Comparison of ENCODE assay signal across 8 cellular contexts in the genomic region with DNA sequence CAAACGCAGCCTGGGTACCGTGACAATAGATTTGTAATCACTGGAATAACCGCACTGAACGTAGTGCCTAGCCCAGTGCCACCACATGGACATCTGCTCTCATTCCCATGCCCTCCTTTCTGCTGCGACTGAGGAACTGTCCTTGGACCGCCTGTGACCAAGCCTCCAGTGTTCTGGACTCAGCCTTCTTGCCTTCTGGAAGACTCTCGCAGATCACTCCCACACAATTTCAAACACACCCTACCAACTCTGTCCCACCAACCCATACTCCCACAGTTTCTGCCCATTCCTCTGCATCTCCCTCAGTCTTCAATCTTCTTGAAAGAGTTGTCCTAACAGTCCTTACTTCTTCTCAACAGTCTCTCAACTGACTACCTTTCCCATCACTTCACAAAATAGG. TPM values are rescaled to one million over a fixed set of nuclear protein-coding genes. Genes with fewer than 3 reads are reported as not detected.
DNase-seq lines count a peak whose midpoint lies in the region; ATAC-seq and TF ChIP-seq lines count a peak whose summit lies in the region.

No MANE protein-coding gene starts in this region.

- no peak for TF ChIP-seq CTCF in HFFc6 (IDR thresholded peaks at IDR 0.05)

- POLR2A ChIA-PET in T-cell (lab: Charles Lee), result interaction anchor here (0.5 to 2.1 kb wide), 3 partner anchors 22 to 53 kb away, joined by 3 to 6 read pairs (median 4); no protein-coding TSS in a partner anchor

- in situ Hi-C loops in KBM-7 (cut with MboI; ENCODE audit: low pct_unique_long_range_greater_than_20kb, low sequenced_read_pairs), result no loop called here

- CTCF ChIA-PET in T-cell (lab: Charles Lee), result interaction anchor here in 1 of 2 donors (1.0 to 1.5 kb wide), 3 partner anchors 22 to 37 kb away, joined by 3 to 7 read pairs (median 3); no protein-coding TSS in a partner anchor

- H3K27me3 Mint-ChIP-seq in HFFc6 (ENCODE audit: insufficient read depth), result no peaks in the 10 kb centered on the region; the same call in 1 of the 2 replicates
- no peaks in the 10 kb centered on the region for H3K27me3 Mint-ChIP-seq in T-cell

- DNase-seq in GM03348 (ENCODE audit: low spot score) (peak; percentile 12), HFFc6 (no peak), T-cell (peak in 2 of 34 experiments; percentile 14 to 22), epithelial cell of prostate (ENCODE audit: low read depth, low spot score) (no peak), skeletal muscle cell (ENCODE audit: low read depth) (no peak), NCI-H1436 treated with DMSO at 0.1 percent for 48 hours (lab: John Stamatoyannopoulos, UW) (no peak), AML-193 (lab: John Stamatoyannopoulos, UW) (no peak), KBM-7 (no peak)

- H3K9me3 Mint-ChIP-seq in HFFc6 (no peaks in the 10 kb centered on the region), T-cell (no peaks in the 10 kb centered on the region)

- peaks cover 48% of the 10 kb centered on the region for H3K4me1 Mint-ChIP-seq in HFFc6 (ENCODE audit: low read depth)
- peaks cover 77 to 85% (median 80%) of the 10 kb centered on the region in 3 donors for H3K4me1 Mint-ChIP-seq in T-cell

- ATAC-seq in T-cell (replicated peaks in 1 of 4), result peak in 1 of 4 experiments; percentile 7

- H3K4me3 Mint-ChIP-seq in HFFc6 (peak overlapping the region; percentile 90), T-cell (peak overlapping the region; percentile 93 to 98 (median 98))

- H3K27ac Mint-ChIP-seq in HFFc6 (peak overlapping the region; percentile 93), T-cell (peak overlapping the region; percentile 99)

- H3K36me3 Mint-ChIP-seq in HFFc6 (ENCODE audit: low read depth) (peaks cover 14% of the 10 kb centered on the region; the same call in 1 of the 2 replicates), T-cell (peaks cover 33% of the 10 kb centered on the region)

- peak overlapping the region; percentile 75 for H3K4me3 ChIP-seq in skeletal muscle cell (ENCODE audit: low read depth, low read length)

- H3K27ac ChIP-seq in epithelial cell of prostate, result peak overlapping the region; percentile 88

RNA-seq across cellular contexts. Expression of a gene that starts 2.1 kb away (rescaled TPM):
- 10 to 100 TPM; 24.6 to 33.4 (median 26.0) TPM for total RNA-seq in HFFc6 (2021; fragmentation: NEBNext Ultra II Directional; extraction: Animal tissue kit (Norgen Biotek cat#: 25700))
- 100 to 1,000 TPM; 114 to 139 (median 123) TPM for total RNA-seq in T-cell

RNA-seq across cellular contexts. Expression of a gene that starts 53.7 kb away (rescaled TPM):
- 10 to 100 TPM; 38.1 to 53.8 (median 43.0) TPM for total RNA-seq in HFFc6 (2021; fragmentation: NEBNext Ultra II Directional; extraction: Animal tissue kit (Norgen Biotek cat#: 25700))
- 10 to 100 TPM; 45.8 to 52.5 (median 50.7) TPM for total RNA-seq in T-cell
